In the genomic region with DNA sequence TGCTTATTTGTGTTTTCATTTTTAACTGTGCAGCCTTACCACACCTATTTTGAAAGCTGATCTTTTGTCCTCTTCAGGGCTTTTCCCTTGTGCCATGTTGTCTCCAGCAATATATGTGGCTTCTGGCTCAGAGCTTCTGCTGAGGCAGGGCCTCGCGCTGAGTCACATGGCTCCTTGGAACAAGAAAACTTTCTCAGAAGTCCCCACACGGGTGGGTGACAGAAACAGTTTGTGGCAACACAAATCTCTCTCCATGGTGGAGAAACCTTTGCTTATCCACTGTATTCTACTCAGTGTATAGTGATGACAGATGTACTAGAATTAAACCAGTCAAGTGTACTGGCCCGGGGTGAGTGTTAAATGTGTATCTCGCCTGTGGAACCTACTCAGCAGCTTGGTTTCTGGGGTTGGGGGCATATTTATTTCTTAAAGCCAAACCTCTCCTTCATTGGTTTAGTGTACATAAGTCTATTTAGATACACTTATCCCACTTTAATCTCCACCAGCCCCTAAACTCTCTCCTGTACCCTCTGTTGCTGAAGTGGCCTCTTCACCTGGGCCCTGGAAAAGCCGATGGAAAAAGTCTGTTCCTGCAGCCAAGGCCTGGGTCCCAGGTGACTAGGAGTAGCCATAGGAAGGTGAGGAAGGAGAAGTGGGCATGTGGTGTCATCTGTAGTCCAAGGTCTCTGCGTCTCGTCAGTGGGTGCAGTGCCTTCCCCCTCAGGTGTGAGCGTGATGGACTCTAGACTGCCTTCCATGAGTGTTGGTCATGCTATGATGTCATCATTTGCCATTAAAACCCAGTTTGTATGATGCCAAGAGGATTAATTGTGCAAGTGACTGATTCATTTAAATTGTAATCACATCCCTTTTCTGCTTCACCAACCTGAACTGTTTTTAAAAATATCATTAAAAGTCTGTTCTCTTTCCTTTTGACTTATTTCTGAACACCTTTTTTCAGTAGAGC, we compare ENCODE assay signal across 10 cellular contexts. TPM values are rescaled to one million over a fixed set of nuclear protein-coding genes. Genes with fewer than 3 reads are reported as not detected.
DNase-seq lines count a peak whose midpoint lies in the region; FAIRE-seq and TF ChIP-seq lines count a peak whose summit lies in the region.
"Had no signal": no experiment of that assay in that cellular context is flagged by ENCODE, and none has a peak within 500 bp of the region (broad histone marks: within the 10 kb centered on the region; RNA-seq: fewer than 3 reads in every experiment).

No MANE protein-coding gene starts in this region.

- no peak overlapping the region for H2AFZ ChIP-seq in mesenchymal stem cell (ENCODE audit: low read depth, low read length)

- FAIRE-seq in GM12892 (lab: Jason Lieb, UNC), result peak; percentile 33

- H3K4ac ChIP-seq in mesenchymal stem cell (ENCODE audit: low read depth in 1 of 2, low read length in 2 of 2), result no peak overlapping the region

- H3K14ac ChIP-seq in mesenchymal stem cell (ENCODE audit: low read length in 2 of 2), result no peak overlapping the region

- H3K9ac ChIP-seq in mesenchymal stem cell (ENCODE audit: low read length), result no peak overlapping the region
- H3K9ac ChIP-seq: KMS-11 had no signal

- H3K4me3 ChIP-seq in mesenchymal stem cell (ENCODE audit: insufficient read depth in 1 of 2, low read depth in 1 of 2, low read length in 2 of 2), result no peak overlapping the region

- H2BK120ac ChIP-seq in mesenchymal stem cell (ENCODE audit: low read depth, low read length), result no peak overlapping the region

- no peak for TF ChIP-seq POLR2A in GM12892 (IDR thresholded peaks at IDR 0.05; ENCODE audit: low read depth, low read length)

- no peak overlapping the region for H3K23ac ChIP-seq in mesenchymal stem cell (ENCODE audit: low read length in 2 of 2)

- in situ Hi-C loops in ACHN (cut with HindIII; ENCODE audit: low pct_ligation_motif_present, low pct_unique_long_range_greater_than_20kb, low sequenced_read_pairs), result no loop called here

- H2BK12ac ChIP-seq in mesenchymal stem cell (ENCODE audit: low read length in 2 of 2), result no peak overlapping the region

- peaks cover 5% of the 10 kb centered on the region for H3K79me1 ChIP-seq in mesenchymal stem cell (replicated peaks; ENCODE audit: low read length, poor library complexity, severe bottlenecking)

- WGBS in mesenchymal stem cell, result 91% methylated on average over 7 of the region's 9 CpGs

- H3K27me3 ChIP-seq in mesenchymal stem cell (ENCODE audit: control insufficient read depth in 1 of 2, insufficient read depth in 1 of 2, low read length in 2 of 2), result no peaks in the 10 kb centered on the region

- no peak overlapping the region for H3K4me2 ChIP-seq in mesenchymal stem cell (ENCODE audit: low read length, poor library complexity, severe bottlenecking)
- H3K4me2 ChIP-seq: KMS-11 had no signal

- H4K91ac ChIP-seq in mesenchymal stem cell (ENCODE audit: low read length), result no peak overlapping the region

- H2AK5ac ChIP-seq in mesenchymal stem cell (ENCODE audit: low read length, severe bottlenecking), result no peak overlapping the region

- H3K18ac ChIP-seq in mesenchymal stem cell (ENCODE audit: low read depth in 1 of 2, low read length in 2 of 2), result no peak overlapping the region

- H2BK5ac ChIP-seq in mesenchymal stem cell (ENCODE audit: low read depth, low read length, poor library complexity, severe bottlenecking), result no peak overlapping the region

- DNase-seq in GM12892 (ENCODE audit: insufficient read length) (no peak), activated T-cell treated with anti-CD3 and anti-CD28 coated beads for 48 hours (ENCODE audit: low read depth) (peak; percentile 55), germinal center (ENCODE audit: low spot score) (peak; percentile 21), kidney glomerular epithelial cell (lab: John Stamatoyannopoulos, UW) (no peak), NCI-H1092 treated with DMSO at 0.1 percent for 48 hours (lab: John Stamatoyannopoulos, UW) (no peak), mesenchymal stem cell (no peak), ACHN (no peak)
- DNase-seq in stimulated activated CD4-positive, alpha-beta T cell treated with anti-CD3 and anti-CD28 coated beads, TNF-alpha, amount 100 ng/mL, for 48 hours (ENCODE audit: low read depth in 3 of 3), result peak in 2 of 3 donors; percentile 40 to 63
- DNase-seq: DMS53 had no signal

- H4K8ac ChIP-seq in mesenchymal stem cell (ENCODE audit: low read length), result no peak overlapping the region

- H2BK15ac ChIP-seq in mesenchymal stem cell (ENCODE audit: low read depth, poor library complexity, severe bottlenecking), result no peak overlapping the region

- H3K36me3 ChIP-seq in mesenchymal stem cell (ENCODE audit: control insufficient read depth in 1 of 2, insufficient read depth in 2 of 2, low read depth in 1 of 2, low read length in 2 of 2), result peaks cover 25 to 51% of the 10 kb centered on the region in 2 experiments

- no peak overlapping the region for H3K27ac ChIP-seq in mesenchymal stem cell (ENCODE audit: low read length, poor library complexity, severe bottlenecking)
- H3K27ac ChIP-seq: KMS-11 had no signal

- no peaks in the 10 kb centered on the region for H3K9me3 ChIP-seq in mesenchymal stem cell (ENCODE audit: control insufficient read depth, low read length)

- H3K4me1 ChIP-seq in mesenchymal stem cell (ENCODE audit: control insufficient read depth, insufficient read depth, low read depth, low read length), result peaks cover 3% of the 10 kb centered on the region

RNA-seq across cellular contexts. Expression of a gene that starts 3.2 kb away (rescaled TPM):
- 0.40 TPM for polyA plus RNA-seq in GM12892 (2012; ENCODE audit: missing spikeins)
- polyA plus RNA-seq in mesenchymal stem cell (2013, experiment 1 of 2), result 0.11 TPM
- 0.10 TPM for polyA plus RNA-seq in mesenchymal stem cell (2013, experiment 2 of 2)

Comparison
In these comparisons a context has a peak if more than half of its experiments do, and no peak if none do; other contexts are left out.
1. DNase-seq: peak in activated T-cell treated with anti-CD3 and anti-CD28 coated beads for 48 hours (single experiment), germinal center (single experiment) and stimulated activated CD4-positive, alpha-beta T cell treated with anti-CD3 and anti-CD28 coated beads, TNF-alpha, amount 100 ng/mL, for 48 hours (2 of 3); none in GM12892 (single experiment), kidney glomerular epithelial cell (single experiment), NCI-H1092 treated with DMSO at 0.1 percent for 48 hours (single experiment), mesenchymal stem cell (single experiment) and ACHN (single experiment).